Comparison of ENCODE assay signal across 16 cellular contexts in the genomic region with DNA sequence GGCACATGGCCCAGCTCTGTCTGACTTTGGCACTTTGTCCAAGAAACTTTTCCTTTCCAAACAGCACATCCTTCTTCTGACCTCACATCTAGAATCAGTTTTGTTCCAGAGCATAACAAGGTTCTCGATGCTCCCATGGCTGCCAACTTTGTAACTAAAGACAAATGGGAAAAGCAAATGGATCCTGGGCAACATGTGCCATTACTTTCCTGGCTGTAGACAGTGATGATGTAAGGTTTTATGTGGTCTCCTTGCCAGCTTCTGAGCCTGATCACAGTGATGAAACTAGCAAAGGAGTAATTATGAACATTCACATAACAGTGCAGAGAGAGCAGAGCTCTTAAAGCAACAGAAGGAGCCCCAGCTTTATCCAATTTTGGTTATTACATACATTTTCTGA.
"Had no signal": no experiment of that assay in that cellular context is flagged by ENCODE, and none has a peak within 500 bp of the region (broad histone marks: within the 10 kb centered on the region; RNA-seq: fewer than 3 reads in every experiment).

No MANE protein-coding gene starts in this region.

- H3K27me3 ChIP-seq: left lung, pancreas, sigmoid colon had no signal

- DNase-seq: activated CD4-positive, alpha-beta memory T cell treated with anti-CD3 and anti-CD28 coated beads for 36 hours; activated CD4-positive, alpha-beta T cell treated with anti-CD3 and anti-CD28 coated beads for 36 hours; activated CD8-positive, alpha-beta memory T cell treated with anti-CD3 and anti-CD28 coated beads, Interleukin-2, amount 10 ng/mL, durations not matched to agents 7 days and 5 days; activated naive CD4-positive, alpha-beta T cell treated with anti-CD3 and anti-CD28 coated beads for 36 hours; activated naive CD8-positive, alpha-beta T cell treated with anti-CD3 and anti-CD28 coated beads, Interleukin-2, amount 50 U/mL, for 24 hours; activated T-cell treated with anti-CD3 and anti-CD28 coated beads, Interleukin-2, amount 50 U/mL, for 1 hour; dermis blood vessel endothelial cell; erythroblast; islet precursor cell; left lung; mammary epithelial cell; naive thymus-derived CD8-positive, alpha-beta T cell; pancreas; sigmoid colon; stimulated activated CD4-positive, alpha-beta T cell treated with anti-CD3 and anti-CD28 coated beads, Interleukin-1b, Interleukin-23, amount 100 ng/mL, for 48 hours; T-helper 1 cell had no signal

- ATAC-seq: activated CD4-positive, alpha-beta T cell treated with anti-CD3 and anti-CD28 coated beads for 36 hours; activated CD8-positive, alpha-beta memory T cell treated with anti-CD3 and anti-CD28 coated beads, Interleukin-2, amount 10 ng/mL, durations not matched to agents 7 days and 5 days; activated naive CD8-positive, alpha-beta T cell treated with anti-CD3 and anti-CD28 coated beads, Interleukin-2, amount 50 U/mL, for 24 hours; left lung; naive thymus-derived CD8-positive, alpha-beta T cell; pancreas had no signal

- H3K9me3 ChIP-seq: left lung, pancreas, sigmoid colon had no signal

- H3K4me1 ChIP-seq: left lung, pancreas, sigmoid colon had no signal

- H3K36me3 ChIP-seq: left lung, pancreas, sigmoid colon had no signal

- H3K4me3 ChIP-seq: left lung, pancreas, sigmoid colon had no signal
